24 cellular contexts compared by ENCODE assay signal in the genomic region with DNA sequence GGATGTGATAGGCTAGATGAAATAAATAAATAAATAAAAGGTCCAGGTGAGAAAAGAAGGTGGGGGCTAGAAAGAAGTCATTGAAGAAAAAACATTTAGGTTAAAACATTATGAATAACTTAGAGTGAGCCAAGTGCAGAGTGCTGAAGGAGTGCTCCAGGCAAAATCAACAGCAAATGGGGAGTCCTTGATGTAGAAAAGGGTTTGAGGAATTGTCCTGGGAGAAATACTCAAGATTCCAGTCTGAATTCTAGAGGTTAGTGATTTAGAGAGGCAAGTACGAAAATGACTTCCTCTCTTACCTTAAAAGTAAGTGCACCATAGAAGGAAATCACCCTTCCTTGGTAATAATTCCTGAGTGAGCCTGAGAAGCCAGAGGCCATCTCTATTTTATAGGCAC. TPM values are rescaled to one million over a fixed set of nuclear protein-coding genes. Genes with fewer than 3 reads are reported as not detected.
A peak's percentile ranks its signal among the peaks of the same experiment; 100 is the strongest.
DNase-seq lines count a peak whose midpoint lies in the region; ATAC-seq, FAIRE-seq and TF ChIP-seq lines count a peak whose summit lies in the region.
"Had no signal": no experiment of that assay in that cellular context is flagged by ENCODE, and none has a peak within 500 bp of the region (broad histone marks: within the 10 kb centered on the region; RNA-seq: fewer than 3 reads in every experiment).

No MANE protein-coding gene starts in this region.

- POLR2A ChIA-PET in CD4-positive, alpha-beta memory T cell (lab: Charles Lee; ENCODE audit: partially characterized antibody), result no interaction called here

- H3K79me1 ChIP-seq in mesendoderm (ENCODE audit: low read length), result no peaks in the 10 kb centered on the region
- H3K79me1 ChIP-seq in H9 (ENCODE audit: insufficient read depth, low read depth, low read length, poor library complexity, severe bottlenecking), result no peaks in the 10 kb centered on the region

- peaks cover 95% of the 10 kb centered on the region for H3K79me2 ChIP-seq in astrocyte (ENCODE audit: insufficient read depth, low read length)
- no peaks in the 10 kb centered on the region for H3K79me2 ChIP-seq in mesendoderm (ENCODE audit: control insufficient read depth, insufficient read depth, low read length)
- no peaks in the 10 kb centered on the region for H3K79me2 ChIP-seq in H9 (ENCODE audit: insufficient read depth, low read length)

- TF ChIP-seq CTCF in HFFc6 (IDR thresholded peaks at IDR 0.05), result no peak
- TF ChIP-seq CTCF in astrocyte (IDR thresholded peaks at IDR 0.05; ENCODE audit: insufficient read depth, low read depth, low read length), result no peak
- TF ChIP-seq CTCF in H9 (conservative IDR thresholded peaks at IDR 0.05), result no peak

- H3K4me3 Mint-ChIP-seq in HFFc6 (0 out of 2 replicates have a peak overlapping the region, but pooled peaks have one; percentile 42), astrocyte (ENCODE audit: unreplicated experiment) (peak overlapping the region; percentile 7), H9 (no peak overlapping the region)
- no peak overlapping the region for H3K4me3 Mint-ChIP-seq in CD4-positive, alpha-beta memory T cell
- H3K4me3 Mint-ChIP-seq: activated CD4-positive, alpha-beta memory T cell treated with anti-CD3 and anti-CD28 coated beads for 36 hours; activated naive CD8-positive, alpha-beta T cell treated with anti-CD3 and anti-CD28 coated beads, Interleukin-2, amount 50 U/mL, for 24 hours; CD8-positive, alpha-beta memory T cell; WTC11 had no signal

- no peak for DNase-seq in HFFc6
- no peak for DNase-seq in astrocyte (ENCODE audit: low read depth)
- DNase-seq in mesendoderm, result peak; percentile 45
- DNase-seq in H9, result no peak
- no peak for DNase-seq in CD4-positive, alpha-beta memory T cell
- DNase-seq: activated CD4-positive, alpha-beta memory T cell treated with anti-CD3 and anti-CD28 coated beads for 36 hours; activated effector memory CD4-positive, alpha-beta T cell treated with anti-CD3 and anti-CD28 coated beads, Interleukin-2, amount 50 U/mL, for 16 hours; activated naive CD8-positive, alpha-beta T cell treated with anti-CD3 and anti-CD28 coated beads, Interleukin-2, amount 50 U/mL, for 24 hours; AML-193; brain microvascular endothelial cell; CD8-positive, alpha-beta memory T cell; colonic mucosa; hippocampal formation; KBM-7; NCI-H146; NCI-H510A treated with DMSO at 0.1 percent for 48 hours; right cardiac atrium; substantia nigra had no signal

- H3K27me3 Mint-ChIP-seq in HFFc6 (ENCODE audit: insufficient read depth) (peaks cover 8% of the 10 kb centered on the region), astrocyte (ENCODE audit: low read depth, unreplicated experiment) (no peaks in the 10 kb centered on the region), H9 (ENCODE audit: low read depth) (no peaks in the 10 kb centered on the region)
- peaks cover 14 to 21% of the 10 kb centered on the region in 2 donors for H3K27me3 Mint-ChIP-seq in CD4-positive, alpha-beta memory T cell

- no peak overlapping the region for H2BK20ac ChIP-seq in H9 (ENCODE audit: low read depth, low read length, poor library complexity, severe bottlenecking)

- peaks cover 47% of the 10 kb centered on the region for H4K20me1 ChIP-seq in astrocyte (ENCODE audit: insufficient read depth, low read length)
- no peaks in the 10 kb centered on the region for H4K20me1 ChIP-seq in H9 (ENCODE audit: control insufficient read depth, insufficient read depth, insufficient read length)

- no peak for ATAC-seq in HG02623 (IDR thresholded peaks at IDR 0.05; ENCODE audit: unreplicated experiment)
- ATAC-seq: right cardiac atrium, WTC11 had no signal

- H2BK15ac ChIP-seq in mesendoderm (replicated peaks; ENCODE audit: low read depth) (no peak overlapping the region), H9 (ENCODE audit: low read depth, low read length) (no peak overlapping the region)

- H3T11ph ChIP-seq in H9 (ENCODE audit: low read length), result no peak overlapping the region

- no peak overlapping the region for H3K23ac ChIP-seq in mesendoderm (ENCODE audit: low read length)
- H3K23ac ChIP-seq in H9 (ENCODE audit: insufficient read length, low read depth, low read length), result no peak overlapping the region

- H3K56ac ChIP-seq in mesendoderm (ENCODE audit: low read length) (no peak overlapping the region), H9 (ENCODE audit: insufficient read length, low read depth, low read length) (no peak overlapping the region)

- H2BK5ac ChIP-seq in mesendoderm (ENCODE audit: low read length) (no peak overlapping the region), H9 (ENCODE audit: insufficient read length, low read length) (no peak overlapping the region)

- H3K4me1 Mint-ChIP-seq in HFFc6 (ENCODE audit: low read depth) (peaks cover 97% of the 10 kb centered on the region), astrocyte (ENCODE audit: low read depth, unreplicated experiment) (peaks cover 59% of the 10 kb centered on the region), H9 (no peaks in the 10 kb centered on the region)
- no peaks in the 10 kb centered on the region for H3K4me1 Mint-ChIP-seq in CD4-positive, alpha-beta memory T cell
- H3K4me1 Mint-ChIP-seq: CD8-positive, alpha-beta memory T cell; WTC11 had no signal

- peaks cover 37% of the 10 kb centered on the region for H3K36me3 ChIP-seq in astrocyte (ENCODE audit: insufficient read depth, low read length)
- no peaks in the 10 kb centered on the region for H3K36me3 ChIP-seq in mesendoderm (ENCODE audit: control insufficient read depth, insufficient read depth, low read length)
- H3K36me3 ChIP-seq in stomach smooth muscle (ENCODE audit: control insufficient read depth in 2 of 2, insufficient read depth in 2 of 2, low read length in 2 of 2), result peaks cover 9 to 12% of the 10 kb centered on the region in 2 donors
- no peaks in the 10 kb centered on the region for H3K36me3 ChIP-seq in CD4-positive, alpha-beta memory T cell (ENCODE audit: insufficient read depth, low read length)
- H3K36me3 ChIP-seq: colonic mucosa, neutrophil had no signal

- intact Hi-C loops in CD4-positive, alpha-beta memory T cell (cut with micrococcal nuclease), result no loop called here

- FAIRE-seq in astrocyte (lab: Jason Lieb, UNC), result no peak
- FAIRE-seq: endometrium had no signal

- H3K9me3 ChIP-seq in astrocyte (ENCODE audit: insufficient read depth, low read depth, low read length) (no peaks in the 10 kb centered on the region), stomach smooth muscle (ENCODE audit: control insufficient read depth in 2 of 2, low read length in 2 of 2) (no peaks in the 10 kb centered on the region), H9 (ENCODE audit: control insufficient read depth, low read depth, low read length) (no peaks in the 10 kb centered on the region)
- no peaks in the 10 kb centered on the region for H3K9me3 ChIP-seq in CD4-positive, alpha-beta memory T cell (ENCODE audit: control insufficient read depth in 1 of 2, low read length in 2 of 2)
- H3K9me3 ChIP-seq: colonic mucosa, neutrophil had no signal

- H3K27ac ChIP-seq in astrocyte (ENCODE audit: low read depth, low read length), result peak overlapping the region; percentile 77
- H3K27ac ChIP-seq in mesendoderm (ENCODE audit: low read depth, low read length), result no peak overlapping the region
- peak overlapping the region; percentile 68 for H3K27ac ChIP-seq in stomach smooth muscle (ENCODE audit: low read length)
- no peak overlapping the region for H3K27ac ChIP-seq in H9 (ENCODE audit: insufficient read length, low read depth, low read length)
- H3K27ac ChIP-seq in CD4-positive, alpha-beta memory T cell (ENCODE audit: low read depth, low read length), result no peak overlapping the region
- H3K27ac ChIP-seq: colonic mucosa, neutrophil had no signal

- no peak overlapping the region for H3K14ac ChIP-seq in H9 (ENCODE audit: insufficient read depth, low read length)

- no peak overlapping the region for H3K18ac ChIP-seq in mesendoderm (ENCODE audit: low read length)
- no peak overlapping the region for H3K18ac ChIP-seq in H9 (ENCODE audit: insufficient read length, low read depth, low read length)

- no peak overlapping the region for H2BK120ac ChIP-seq in mesendoderm (ENCODE audit: low read depth, low read length)
- H2BK120ac ChIP-seq in H9 (ENCODE audit: low read depth, low read length, poor library complexity, severe bottlenecking), result no peak overlapping the region

- H4K91ac ChIP-seq in H9 (ENCODE audit: insufficient read length, low read depth, low read length), result no peak overlapping the region

- H3K4me1 ChIP-seq in astrocyte (ENCODE audit: insufficient read depth, low read length) (peaks cover 35% of the 10 kb centered on the region), mesendoderm (ENCODE audit: control insufficient read depth, low read depth, low read length) (no peaks in the 10 kb centered on the region), stomach smooth muscle (ENCODE audit: control insufficient read depth, insufficient read depth, low read length) (peaks cover 28% of the 10 kb centered on the region), H9 (ENCODE audit: insufficient read depth, low read length) (no peaks in the 10 kb centered on the region)
- H3K4me1 ChIP-seq in CD4-positive, alpha-beta memory T cell (ENCODE audit: insufficient read depth, low read length), result no peaks in the 10 kb centered on the region
- H3K4me1 ChIP-seq: colonic mucosa had no signal

- H3K36me3 Mint-ChIP-seq in HFFc6 (ENCODE audit: low read depth), result peaks cover 84% of the 10 kb centered on the region
- H3K36me3 Mint-ChIP-seq in astrocyte (ENCODE audit: low read depth, unreplicated experiment), result peaks cover 28% of the 10 kb centered on the region
- no peaks in the 10 kb centered on the region for H3K36me3 Mint-ChIP-seq in H9 (ENCODE audit: insufficient read depth in 1 of 3, low read depth in 3 of 3)
- no peaks in the 10 kb centered on the region for H3K36me3 Mint-ChIP-seq in CD4-positive, alpha-beta memory T cell
- H3K36me3 Mint-ChIP-seq: activated CD4-positive, alpha-beta memory T cell treated with anti-CD3 and anti-CD28 coated beads for 36 hours; CD8-positive, alpha-beta memory T cell; WTC11 had no signal

- H4K8ac ChIP-seq in mesendoderm (ENCODE audit: low read depth, low read length) (no peak overlapping the region), H9 (replicated peaks; ENCODE audit: insufficient read length, low read depth, low read length) (no peak overlapping the region)

- H2AK5ac ChIP-seq in mesendoderm (ENCODE audit: low read length), result no peak overlapping the region
- no peak overlapping the region for H2AK5ac ChIP-seq in H9 (ENCODE audit: insufficient read length, low read length)

- H3K4me3 ChIP-seq in astrocyte (ENCODE audit: insufficient read depth, low read depth, low read length) (no peak overlapping the region), mesendoderm (ENCODE audit: low read length) (no peak overlapping the region), stomach smooth muscle (ENCODE audit: low read length in 2 of 2) (no peak overlapping the region)
- H3K4me3 ChIP-seq in CD4-positive, alpha-beta memory T cell (ENCODE audit: low read length in 2 of 2), result no peak overlapping the region
- H3K4me3 ChIP-seq: colonic mucosa, lung had no signal

- H3K9ac ChIP-seq in astrocyte (ENCODE audit: low read length), result no peak overlapping the region
- no peak overlapping the region for H3K9ac ChIP-seq in mesendoderm (ENCODE audit: low read length)
- no peak overlapping the region for H3K9ac ChIP-seq in stomach smooth muscle (ENCODE audit: low read length in 2 of 2)
- no peak overlapping the region for H3K9ac ChIP-seq in H9 (ENCODE audit: extremely low read depth, insufficient read length, low read length)

- no peaks in the 10 kb centered on the region for H3K27me3 ChIP-seq in astrocyte (ENCODE audit: insufficient read depth, low read length)
- H3K27me3 ChIP-seq in mesendoderm (ENCODE audit: insufficient read depth, low read length, poor library complexity), result no peaks in the 10 kb centered on the region
- no peaks in the 10 kb centered on the region for H3K27me3 ChIP-seq in stomach smooth muscle (ENCODE audit: control insufficient read depth in 1 of 2, insufficient read depth in 2 of 2, low read length in 2 of 2)
- H3K27me3 ChIP-seq in H9 (ENCODE audit: insufficient read depth, low read length), result no peaks in the 10 kb centered on the region; the same call in 1 of the 2 replicates
- no peaks in the 10 kb centered on the region for H3K27me3 ChIP-seq in CD4-positive, alpha-beta memory T cell (ENCODE audit: insufficient read depth, low read length)
- H3K27me3 ChIP-seq: brain microvascular endothelial cell, colonic mucosa, neutrophil had no signal

- H4K5ac ChIP-seq in mesendoderm (ENCODE audit: low read length), result no peak overlapping the region
- H4K5ac ChIP-seq in H9 (ENCODE audit: insufficient read length, low read depth, low read length), result no peak overlapping the region

- CTCF ChIA-PET in CD4-positive, alpha-beta memory T cell (lab: Charles Lee; ENCODE audit: partially characterized antibody), result interaction anchor here (1.5 kb wide), 1 partner anchor 18 kb away, joined by 5 read pairs; no protein-coding TSS in a partner anchor

- no peak overlapping the region for H2AFZ ChIP-seq in astrocyte (ENCODE audit: low read depth, low read length)
- no peak overlapping the region for H2AFZ ChIP-seq in H9 (ENCODE audit: low read length)

- no peak overlapping the region for H3K4ac ChIP-seq in mesendoderm (ENCODE audit: low read depth, low read length)
- H3K4ac ChIP-seq in H9 (ENCODE audit: low read depth, low read length), result no peak overlapping the region

- H3K9me3 Mint-ChIP-seq in HFFc6, result no peaks in the 10 kb centered on the region
- H3K9me3 Mint-ChIP-seq in astrocyte (ENCODE audit: unreplicated experiment), result no peaks in the 10 kb centered on the region
- no peaks in the 10 kb centered on the region for H3K9me3 Mint-ChIP-seq in H9
- peaks cover 0 to 1% (median 0%) of the 10 kb centered on the region in 8 donors for H3K9me3 Mint-ChIP-seq in CD4-positive, alpha-beta memory T cell
- H3K9me3 Mint-ChIP-seq: activated CD4-positive, alpha-beta memory T cell treated with anti-CD3 and anti-CD28 coated beads for 36 hours; activated naive CD8-positive, alpha-beta T cell treated with anti-CD3 and anti-CD28 coated beads, Interleukin-2, amount 50 U/mL, for 24 hours; CD8-positive, alpha-beta memory T cell; WTC11 had no signal

- no peak overlapping the region for H3K4me2 ChIP-seq in astrocyte (ENCODE audit: low read length)
- H3K4me2 ChIP-seq in mesendoderm (ENCODE audit: low read length), result no peak overlapping the region
- H3K4me2 ChIP-seq in H9 (ENCODE audit: insufficient read depth, insufficient read length, low read length), result no peak overlapping the region

- peak overlapping the region; percentile 80 for H3K27ac Mint-ChIP-seq in HFFc6
- peak overlapping the region; percentile 75 for H3K27ac Mint-ChIP-seq in astrocyte (ENCODE audit: unreplicated experiment)
- peak overlapping the region in 1 of 3 experiments; percentile 34; a peak in 1 of 7 replicates for H3K27ac Mint-ChIP-seq in H9
- no peak overlapping the region for H3K27ac Mint-ChIP-seq in CD4-positive, alpha-beta memory T cell
- H3K27ac Mint-ChIP-seq: activated CD4-positive, alpha-beta memory T cell treated with anti-CD3 and anti-CD28 coated beads for 36 hours; activated naive CD8-positive, alpha-beta T cell treated with anti-CD3 and anti-CD28 coated beads, Interleukin-2, amount 50 U/mL, for 24 hours; CD8-positive, alpha-beta memory T cell; WTC11 had no signal

- no peak overlapping the region for H2BK12ac ChIP-seq in H9 (ENCODE audit: insufficient read length, low read depth, low read length)

- H3K23me2 ChIP-seq in H9 (ENCODE audit: insufficient read length, low read depth, low read length, poor library complexity, severe bottlenecking), result no peaks in the 10 kb centered on the region

- WGBS in mesendoderm (ENCODE audit: extremely low coverage, insufficient coverage, low lambda C conversion rate), result no CpG with 5 or more reads among the region's 1 CpG
- WGBS in H9 (ENCODE audit: extremely low coverage, insufficient read length, low lambda C conversion rate), result no CpG with 5 or more reads among the region's 1 CpG

RNA-seq across cellular contexts. Expression of a gene that starts 19.7 kb away (rescaled TPM):
- 1,000 to 10,000 TPM in 5 of 6 experiments, 100 to 1,000 TPM in 1; 938 to 1,171 (median 1,076) TPM for total RNA-seq in HFFc6 (2021; fragmentation: NEBNext Ultra II Directional; extraction: Animal tissue kit (Norgen Biotek cat#: 25700))
- total RNA-seq in astrocyte (384 and 472 TPM in 2 replicates), H9 (2021) (20.2 and 20.9 TPM in 2 replicates)
- 114 TPM for polyA plus RNA-seq in mesendoderm (2013, experiment 1 of 2)
- 115 TPM for polyA plus RNA-seq in mesendoderm (2013, experiment 2 of 2)
- total RNA-seq in CD4-positive, alpha-beta memory T cell, result not detected
- polyA plus RNA-seq in CD4-positive, alpha-beta memory T cell, result not detected
- polyA plus RNA-seq: CD8-positive, alpha-beta memory T cell had no signal

RNA-seq across cellular contexts. Expression of a gene that starts 45.0 kb away (rescaled TPM):
- 100 to 1,000 TPM; 157 to 229 (median 186) TPM for total RNA-seq in HFFc6 (2021; fragmentation: NEBNext Ultra II Directional; extraction: Animal tissue kit (Norgen Biotek cat#: 25700))
- 152 and 161 TPM in 2 replicates for total RNA-seq in astrocyte
- 14.5 TPM for polyA plus RNA-seq in mesendoderm (2013, experiment 1 of 2)
- polyA plus RNA-seq in mesendoderm (2013, experiment 2 of 2), result 14.9 TPM
- 3.7 and 4.7 TPM in 2 replicates for total RNA-seq in H9 (2021)
- under 1 TPM in 1 of 2 experiments, not detected in 1; 0.19 TPM for total RNA-seq in CD4-positive, alpha-beta memory T cell
- polyA plus RNA-seq in CD4-positive, alpha-beta memory T cell, result not detected
- total RNA-seq: activated CD4-positive, alpha-beta memory T cell treated with anti-CD3 and anti-CD28 coated beads for 36 hours; CD8-positive, alpha-beta memory T cell had no signal
- polyA plus RNA-seq: CD8-positive, alpha-beta memory T cell had no signal

Comparison
In these comparisons a context has a peak if more than half of its experiments do, and no peak if none do; other contexts are left out.
1. H3K27ac Mint-ChIP-seq: peak in HFFc6 (single experiment) and astrocyte (single experiment); none in CD4-positive, alpha-beta memory T cell (0 of 7).
2. H3K4me3 Mint-ChIP-seq: peak in HFFc6 (single experiment) and astrocyte (single experiment); none in H9 (0 of 2) and CD4-positive, alpha-beta memory T cell (0 of 8).
3. H3K27ac ChIP-seq: peak in astrocyte (single experiment) and stomach smooth muscle (single experiment); none in mesendoderm (single experiment), H9 (single experiment) and CD4-positive, alpha-beta memory T cell (single experiment).
4. RNA of a gene that starts 19.7 kb away (total RNA-seq): 938 to 1,171 TPM in HFFc6 and 384 to 472 TPM in astrocyte; 20.2 to 20.9 TPM in H9 and not detected in CD4-positive, alpha-beta memory T cell; every median in the first group is over 10 times any median in the second.
5. RNA of a gene that starts 45.0 kb away (total RNA-seq): 157 to 229 TPM in HFFc6 and 152 to 161 TPM in astrocyte; 3.7 to 4.7 TPM in H9 and 0.19 TPM in CD4-positive, alpha-beta memory T cell; every median in the first group is over 10 times any median in the second.